ENCODE assay signal across 28 cellular contexts in genomic region chr2:162175720-162176119, GRCh38. TPM values are rescaled to one million over a fixed set of nuclear protein-coding genes. Genes with fewer than 3 reads are reported as not detected.
A peak's percentile ranks its signal among the peaks of the same experiment; 100 is the strongest.
DNase-seq lines count a peak whose midpoint lies in the region; ATAC-seq, FAIRE-seq and TF ChIP-seq lines count a peak whose summit lies in the region.
"Had no signal": no experiment of that assay in that cellular context is flagged by ENCODE, and none has a peak within 500 bp of the region (broad histone marks: within the 10 kb centered on the region; RNA-seq: fewer than 3 reads in every experiment).

No MANE protein-coding gene starts in this region.

- no peaks in the 10 kb centered on the region for H3K9me2 ChIP-seq in MM.1S (replicated peaks; ENCODE audit: insufficient read depth, low read length)

- POLR2A ChIA-PET in HepG2 (lab: Yijun Ruan, JAX) (no interaction called here), H1 (lab: Charles Lee; ENCODE audit: partially characterized antibody) (no interaction called here)

- in situ Hi-C loops in HepG2 (cut with HindIII; ENCODE audit: extremely low pct_ligation_motif_present, low pct_unique_long_range_greater_than_20kb), result no loop called here

- H2BK15ac ChIP-seq in H1 (ENCODE audit: low read length), result no peak overlapping the region

- no peaks in the 10 kb centered on the region for H3K27me3 ChIP-seq in right lobe of liver
- H3K27me3 ChIP-seq in HepG2 (ENCODE audit: control insufficient read depth in 1 of 2, insufficient read depth in 2 of 2, low read length in 2 of 2), result 0 out of 5 replicates have a peak, but pooled peaks cover 0 to 2% of the 10 kb centered on the region in 2 experiments
- peaks cover 0 to 1% (median 0%) of the 10 kb centered on the region in 4 experiments; a peak in 1 of 7 replicates for H3K27me3 ChIP-seq in H1 (replicated peaks in 1 of 4; ENCODE audit: control insufficient read depth in 3 of 4, extremely low read depth in 1 of 4, insufficient read depth in 3 of 4, low read length in 3 of 4)
- H3K27me3 ChIP-seq in MM.1S (replicated peaks; ENCODE audit: insufficient read depth, low read length), result no peaks in the 10 kb centered on the region
- H3K27me3 ChIP-seq: BLaER1 treated with 17β-estradiol and CSF1 and Interleukin-3, amounts not matched to agents 10 nM and 100 nM; SJSA1 had no signal

- no peak overlapping the region for H2AK5ac ChIP-seq in H1 (ENCODE audit: low read depth, low read length)

- H3K4me1 ChIP-seq in right lobe of liver (no peaks in the 10 kb centered on the region), HepG2 (ENCODE audit: insufficient read depth, low read length) (no peaks in the 10 kb centered on the region), H1 (replicated peaks in 1 of 4; ENCODE audit: control insufficient read depth in 3 of 4, insufficient read depth in 4 of 4, low read length in 3 of 4) (peaks cover 0 to 3% (median 1%) of the 10 kb centered on the region in 4 experiments; a peak in 2 of 7 replicates), MM.1S (ENCODE audit: low read length) (no peaks in the 10 kb centered on the region)
- H3K4me1 ChIP-seq: BLaER1 treated with 17β-estradiol and CSF1 and Interleukin-3, amounts not matched to agents 10 nM and 100 nM; HAP-1; SJSA1 had no signal

- H3K4me2 ChIP-seq in HepG2 (ENCODE audit: low read depth, low read length), result no peak overlapping the region
- H3K4me2 ChIP-seq in H1 (ENCODE audit: insufficient read depth in 1 of 2, low read depth in 2 of 2, low read length in 2 of 2), result no peak overlapping the region
- H3K4me2 ChIP-seq in MM.1S (ENCODE audit: low read depth, low read length), result no peak overlapping the region
- H3K4me2 ChIP-seq: BLaER1 treated with 17β-estradiol and CSF1 and Interleukin-3, amounts not matched to agents 10 nM and 100 nM; PC-9 had no signal

- ATAC-seq in right lobe of liver (peak in 3 of 4 donors; percentile 16 to 98 (median 78)), HepG2 (no peak), left lobe of liver (peak; percentile 47)
- ATAC-seq: K562 had no signal

- no peak for TF ChIP-seq EP300 in HepG2 (IDR thresholded peaks at IDR 0.05; ENCODE audit: low read depth in 2 of 2, low read length in 2 of 2)
- no peak for TF ChIP-seq EP300 in HepG2 (CRISPR knock-in tag; IDR thresholded peaks at IDR 0.05; ENCODE audit: borderline replicate concordance)
- no peak for TF ChIP-seq EP300 in H1 (IDR thresholded peaks at IDR 0.05; ENCODE audit: borderline replicate concordance in 1 of 2, low read depth in 2 of 2, low read length in 2 of 2)

- BruUV-seq in HepG2 (replicated peaks; lab: Mats Ljungman, UMichigan), result no TSS peak

- no peaks in the 10 kb centered on the region for H3K79me2 ChIP-seq in HepG2 (ENCODE audit: insufficient read depth, low read length)
- no peaks in the 10 kb centered on the region for H3K79me2 ChIP-seq in H1 (ENCODE audit: control insufficient read depth in 1 of 2, insufficient read depth in 2 of 2, low read length in 2 of 2)
- no peaks in the 10 kb centered on the region for H3K79me2 ChIP-seq in MM.1S (ENCODE audit: low read length)

- no peak for TF ChIP-seq POLR2A in right lobe of liver (IDR thresholded peaks at IDR 0.05)
- TF ChIP-seq POLR2A in HepG2 (IDR thresholded peaks at IDR 0.05; ENCODE audit: insufficient read depth in 1 of 2, low read depth in 2 of 2, low read length in 2 of 2), result no peak
- TF ChIP-seq POLR2A in H1 (IDR thresholded peaks at IDR 0.05; ENCODE audit: control extremely low read depth in 1 of 2, low read depth in 2 of 2, low read length in 2 of 2), result no peak

- H3K9me3 ChIP-seq in right lobe of liver (no peaks in the 10 kb centered on the region), HepG2 (ENCODE audit: low read length) (no peaks in the 10 kb centered on the region), H1 (ENCODE audit: insufficient read depth in 2 of 2, low read depth in 1 of 2, low read length in 1 of 2) (no peaks in the 10 kb centered on the region), MM.1S (replicated peaks; ENCODE audit: insufficient read depth, low read length) (no peaks in the 10 kb centered on the region)
- H3K9me3 ChIP-seq: BLaER1 treated with 17β-estradiol and CSF1 and Interleukin-3, amounts not matched to agents 10 nM and 100 nM; HAP-1; SJSA1 had no signal

- no peak overlapping the region for H2BK20ac ChIP-seq in H1 (ENCODE audit: low read length)

- DNase-seq in right lobe of liver, result no peak
- DNase-seq in HepG2 (ENCODE audit: low spot score), result no peak
- no peak for DNase-seq in H1 (ENCODE audit: low read depth in 1 of 2, low spot score in 2 of 2)
- no peak for DNase-seq in left lobe of liver (ENCODE audit: low spot score)
- DNase-seq in MM.1S, result no peak
- no peak for DNase-seq in NCI-H2171 treated with DMSO at 0.1 percent for 48 hours (lab: John Stamatoyannopoulos, UW)
- DNase-seq in NCI-H1105 treated with DMSO at 0.1 percent for 48 hours (lab: John Stamatoyannopoulos, UW), result no peak
- DNase-seq: AML-193; CD4-positive, alpha-beta T cell; Kasumi-1; NCI-H2029; NCI-H446 treated with DMSO at 0.1 percent for 48 hours; NCI-H526; NCI-H82; NK-92 treated with Interleukin-12 subunit alpha and Interleukin-12 subunit beta, amount 100 ng/mL, for 24 hours; PC-9; Right ventricle myocardium superior had no signal

- no peak overlapping the region for H3K56ac ChIP-seq in H1 (replicated peaks; ENCODE audit: insufficient read length, low read depth, low read length)

- CTCF ChIA-PET in HepG2 (lab: Yijun Ruan, JAX; ENCODE audit: low intra/inter-chr PET ratio, low total read pairs) (no interaction called here), H1 (lab: Charles Lee; ENCODE audit: partially characterized antibody) (interaction anchor here (1.0 to 1.7 kb wide), 4 partner anchors 16 to 126 kb away, joined by 3 to 4 read pairs (median 4); no protein-coding TSS in a partner anchor)

- H3K23ac ChIP-seq in H1 (ENCODE audit: insufficient read length), result no peak overlapping the region

- FAIRE-seq in HepG2 (lab: Jason Lieb, UNC) (no peak), H1 (lab: Jason Lieb, UNC) (no peak)
- FAIRE-seq: D721Med, GM18507, K562 had no signal

- no peaks in the 10 kb centered on the region for H3K79me1 ChIP-seq in H1 (ENCODE audit: low read depth, low read length)

- H3K14ac ChIP-seq in H1 (ENCODE audit: insufficient read length), result no peak overlapping the region

- H3K18ac ChIP-seq in H1 (ENCODE audit: extremely low read depth, low read length), result no peak overlapping the region

- intact Hi-C loops in right lobe of liver (cut with DNase I) (no loop called here), HepG2 (cut with micrococcal nuclease; ENCODE audit: unreplicated experiment) (no loop called here)

- H3K23me2 ChIP-seq in H1 (ENCODE audit: low read depth, low read length), result no peaks in the 10 kb centered on the region

- no peaks in the 10 kb centered on the region for H3F3A ChIP-seq in MM.1S (ENCODE audit: insufficient read depth, low read length)

- no peak overlapping the region for H4K5ac ChIP-seq in H1 (ENCODE audit: insufficient read length, low read depth, low read length)

- WGBS in right lobe of liver (ENCODE audit: insufficient coverage, low coverage, low lambda C conversion rate, missing lambda C conversion rate), result 13% methylated on average over 3 of the region's 3 CpGs
- 0% methylated on average over 3 of the region's 3 CpGs for WGBS in HepG2 (ENCODE audit: low lambda C conversion rate)
- WGBS in H1 (ENCODE audit: extremely low coverage in 1 of 2, insufficient coverage in 1 of 2, insufficient read length in 1 of 2, insufficient replicate concordance in 2 of 2, low coverage in 1 of 2, low lambda C conversion rate in 2 of 2, missing lambda C conversion rate in 1 of 2), 2 experiments, result 81% methylated on average over 3 of the region's 3 CpGs; no CpG with 5 or more reads in 1 of the 2 experiments

- TF ChIP-seq RAD21 in HepG2 (CRISPR knock-in tag; IDR thresholded peaks at IDR 0.05) (no peak), H1 (IDR thresholded peaks at IDR 0.05 in 1 of 2, conservative IDR thresholded peaks at IDR 0.05 in 1 of 2; ENCODE audit: low read depth in 2 of 2, low read length in 2 of 2) (no peak)

- no peak overlapping the region for H3K9ac ChIP-seq in HepG2 (ENCODE audit: insufficient read depth, low read depth, low read length)
- H3K9ac ChIP-seq in H1 (replicated peaks in 1 of 4; ENCODE audit: extremely low read depth in 1 of 4, low read depth in 3 of 4, low read length in 3 of 4), result no peak overlapping the region
- H3K9ac ChIP-seq in MM.1S (ENCODE audit: low read length), result no peak overlapping the region
- H3K9ac ChIP-seq: BLaER1 treated with 17β-estradiol and CSF1 and Interleukin-3, amounts not matched to agents 10 nM and 100 nM had no signal

- H3K4ac ChIP-seq in H1 (replicated peaks; ENCODE audit: insufficient read length, low read depth, low read length), result no peak overlapping the region

- no peak overlapping the region for H3K27ac ChIP-seq in right lobe of liver
- no peak overlapping the region for H3K27ac ChIP-seq in HepG2 (ENCODE audit: extremely low read length, insufficient read depth, low read length)
- no peak overlapping the region for H3K27ac ChIP-seq in H1 (ENCODE audit: low read depth, low read length)
- no peak overlapping the region for H3K27ac ChIP-seq in MM.1S (ENCODE audit: low read length)
- H3K27ac ChIP-seq: BLaER1 treated with 17β-estradiol and CSF1 and Interleukin-3, amounts not matched to agents 10 nM and 100 nM; PC-9; SJSA1 had no signal

- H3K4me3 ChIP-seq in right lobe of liver, result no peak overlapping the region
- H3K4me3 ChIP-seq in HepG2 (replicated peaks in 1 of 3; ENCODE audit: insufficient read depth in 1 of 3, low read depth in 2 of 3, low read length in 3 of 3), result no peak overlapping the region
- H3K4me3 ChIP-seq in H1 (ENCODE audit: extremely low read depth in 1 of 4, insufficient read depth in 2 of 4, low read depth in 3 of 4, low read length in 4 of 4), result no peak overlapping the region
- no peak overlapping the region for H3K4me3 ChIP-seq in MM.1S (ENCODE audit: low read length)
- H3K4me3 ChIP-seq: BLaER1 treated with 17β-estradiol and CSF1 and Interleukin-3, amounts not matched to agents 10 nM and 100 nM; HAP-1; K562; PC-9; SJSA1 had no signal

- H4K20me1 ChIP-seq in HepG2 (ENCODE audit: insufficient read depth, low read length) (no peaks in the 10 kb centered on the region), H1 (replicated peaks in 1 of 2; ENCODE audit: control insufficient read depth in 1 of 2, insufficient read depth in 2 of 2, low read length in 2 of 2) (no peaks in the 10 kb centered on the region), MM.1S (ENCODE audit: insufficient read depth, low read length) (no peaks in the 10 kb centered on the region)
- H4K20me1 ChIP-seq: BLaER1 treated with 17β-estradiol and CSF1 and Interleukin-3, amounts not matched to agents 10 nM and 100 nM had no signal

- H2BK12ac ChIP-seq in H1 (ENCODE audit: low read depth, low read length), result no peak overlapping the region

- H2AFZ ChIP-seq in HepG2 (ENCODE audit: low read length) (no peak overlapping the region), H1 (ENCODE audit: low read length) (peak overlapping the region; percentile 41; the same call in 1 of the 2 replicates), MM.1S (ENCODE audit: low read length) (no peak overlapping the region)
- H2AFZ ChIP-seq: PC-9 had no signal

- H2BK120ac ChIP-seq in H1 (replicated peaks; ENCODE audit: low read depth, low read length), result no peak overlapping the region

- H2BK5ac ChIP-seq in H1 (ENCODE audit: low read depth, low read length), result no peak overlapping the region

- no peaks in the 10 kb centered on the region for H3K36me3 ChIP-seq in right lobe of liver
- no peaks in the 10 kb centered on the region for H3K36me3 ChIP-seq in HepG2 (replicated peaks in 1 of 2; ENCODE audit: control insufficient read depth in 1 of 2, insufficient read depth in 2 of 2, low read length in 2 of 2)
- H3K36me3 ChIP-seq in H1 (ENCODE audit: control insufficient read depth in 2 of 4, insufficient read depth in 4 of 4, low read length in 3 of 4), result no peaks in the 10 kb centered on the region
- H3K36me3 ChIP-seq in MM.1S (replicated peaks; ENCODE audit: insufficient read depth, low read length), result no peaks in the 10 kb centered on the region
- H3K36me3 ChIP-seq: BLaER1 treated with 17β-estradiol and CSF1 and Interleukin-3, amounts not matched to agents 10 nM and 100 nM; HAP-1 had no signal

- TF ChIP-seq CTCF in right lobe of liver (IDR thresholded peaks at IDR 0.05), result no peak
- no peak for TF ChIP-seq CTCF in HepG2 (CRISPR knock-in tag; IDR thresholded peaks at IDR 0.05)
- no peak for TF ChIP-seq CTCF in H1 (IDR thresholded peaks at IDR 0.05; ENCODE audit: control extremely low read depth in 1 of 3, insufficient read depth in 1 of 3, low read depth in 1 of 3, low read length in 3 of 3)
- TF ChIP-seq CTCF in MM.1S (IDR thresholded peaks at IDR 0.05; ENCODE audit: low read length), result no peak

- no peak overlapping the region for H4K8ac ChIP-seq in H1 (ENCODE audit: extremely low read depth, insufficient read depth, low read length)

- no peak overlapping the region for H4K91ac ChIP-seq in H1 (replicated peaks; ENCODE audit: insufficient read length, low read length)

RNA-seq across cellular contexts. Expression of gene GCG, which starts 23.7 kb away (rescaled TPM):
- total RNA-seq in right lobe of liver (not detected), HepG2 (2016; rRNA removed; fragmentation: Illumina TruSeq; extraction: Trizol) (not detected in 2 replicates), left lobe of liver (not detected)
- not detected in 2 replicates for total RNA-seq in HepG2 (2016; cell fraction: cytosol; rRNA removed; fragmentation: Illumina TruSeq; extraction: Trizol; ENCODE audit: low read depth)
- total RNA-seq in HepG2 (2016; cell fraction: insoluble cytoplasmic fraction; rRNA removed; fragmentation: Illumina TruSeq; extraction: Trizol), result not detected in 2 replicates
- not detected in 2 replicates for total RNA-seq in HepG2 (2016; cell fraction: membrane; rRNA removed; fragmentation: Illumina TruSeq; extraction: Trizol)
- total RNA-seq in HepG2 (2016; cell fraction: nucleus; rRNA removed; fragmentation: Illumina TruSeq; extraction: Trizol), result not detected in 2 replicates
- polyA plus RNA-seq in HepG2 (2011; rRNA removed) (not detected in 2 replicates), H1 (2011; rRNA removed) (not detected in 2 replicates)
- not detected in 2 replicates for polyA plus RNA-seq in HepG2 (2011; cell fraction: cytosol; rRNA removed)
- not detected in 2 replicates for polyA plus RNA-seq in HepG2 (2011; cell fraction: nucleus; rRNA removed)
- polyA plus RNA-seq in HepG2 (2012), result not detected in 2 replicates
- polyA plus RNA-seq in HepG2 (2016; cell fraction: cytosol; fragmentation: Illumina TruSeq; extraction: Trizol; ENCODE audit: low read depth), result not detected in 2 replicates
- not detected in 2 replicates for polyA plus RNA-seq in HepG2 (2016; cell fraction: insoluble cytoplasmic fraction; fragmentation: Illumina TruSeq; extraction: Trizol; ENCODE audit: low read depth)
- polyA plus RNA-seq in HepG2 (2016; cell fraction: membrane; fragmentation: Illumina TruSeq; extraction: Trizol; ENCODE audit: low read depth), result not detected in 2 replicates
- polyA plus RNA-seq in HepG2 (2016; cell fraction: nucleus; fragmentation: Illumina TruSeq; extraction: Trizol; ENCODE audit: insufficient read depth, low read depth), result not detected in 2 replicates
- not detected in 2 replicates for polyA minus RNA-seq in HepG2 (2011; rRNA and poly(A)+ RNA removed; ENCODE audit: low replicate concordance)
- not detected in 2 replicates for polyA minus RNA-seq in HepG2 (2011; cell fraction: cytosol; rRNA and poly(A)+ RNA removed)
- not detected in 2 replicates for polyA minus RNA-seq in HepG2 (2011; cell fraction: nucleus; rRNA and poly(A)+ RNA removed)
- total RNA-seq in H1 (2021; fragmentation: NEBNext Ultra II Directional; extraction: Animal tissue kit (Norgen Biotek cat#: 25700)), result not detected in 2 replicates
- polyA plus RNA-seq in H1 (2011; cell fraction: cytosol; rRNA removed), result not detected
- not detected for polyA plus RNA-seq in H1 (2011; cell fraction: nucleus; rRNA removed)
- polyA plus RNA-seq in H1 (2012, experiment 1 of 2), result not detected in 4 replicates
- not detected for polyA plus RNA-seq in H1 (2012, experiment 2 of 2)
- not detected for polyA plus RNA-seq in H1 (2013, experiment 1 of 2)
- not detected for polyA plus RNA-seq in H1 (2013, experiment 2 of 2)
- polyA minus RNA-seq in H1 (2011; rRNA and poly(A)+ RNA removed), result not detected in 2 replicates
- not detected for polyA minus RNA-seq in H1 (2011; cell fraction: cytosol; rRNA and poly(A)+ RNA removed)
- not detected for polyA minus RNA-seq in H1 (2011; cell fraction: nucleus; rRNA and poly(A)+ RNA removed)
- total RNA-seq: A172; CD4-positive, alpha-beta T cell; Daoy; G401; HT-29; K562; MCF 10A; PC-9; Right ventricle myocardium superior; SJSA1 had no signal
- polyA plus RNA-seq: K562 had no signal
